Comparison of ENCODE assay signal across 2 cellular contexts in genomic region chr3:128554100-128554464, GRCh38.
A peak's percentile ranks its signal among the peaks of the same experiment; 100 is the strongest.
TF ChIP-seq lines count a peak whose summit lies in the region.

No MANE protein-coding gene starts in this region.

TF ChIP-seq in HepG2, 621 proteins besides CTCF, POLR2A, EP300 and RAD21:
- TF ChIP-seq GTF2F1 (IDR thresholded peaks at IDR 0.05; ENCODE audit: low read length) (no peak), ZNF788 (CRISPR knock-in tag; IDR thresholded peaks at IDR 0.05; ENCODE audit: borderline replicate concordance) (no peak), U2AF2 (IDR thresholded peaks at IDR 0.05; ENCODE audit: low read depth, low read length) (no peak), AGO2 (optimal IDR thresholded peaks at IDR 0.05; ENCODE audit: low read depth, low read length) (no peak), NBN (conservative IDR thresholded peaks at IDR 0.05) (no peak)

TF ChIP-seq in K562, 482 proteins besides CTCF, POLR2A, EP300 and RAD21:
- peak; percentile 40; the same call in 1 of the 2 replicates for TF ChIP-seq JUND (IDR thresholded peaks at IDR 0.05; ENCODE audit: borderline replicate concordance, low read depth, low read length)
- no peak for TF ChIP-seq JUND (tag; IDR thresholded peaks at IDR 0.05; ENCODE audit: borderline replicate concordance, low read depth, low read length)
- peak; percentile 43 for TF ChIP-seq ATF3 (IDR thresholded peaks at IDR 0.05)
- no peak for TF ChIP-seq ATF3 (CRISPR knock-in tag; conservative IDR thresholded peaks at IDR 0.05)
- peak; percentile 52 for TF ChIP-seq FOSL1 (tag; conservative IDR thresholded peaks at IDR 0.05)
- TF ChIP-seq HMBOX1 (IDR thresholded peaks at IDR 0.05) = peak; percentile 36; the same call in 1 of the 2 replicates
- TF ChIP-seq NFIC (IDR thresholded peaks at IDR 0.05) = 0 out of 2 replicates have a peak, but pooled peaks have one; percentile 36
- TF ChIP-seq TSC22D4 (tag; IDR thresholded peaks at IDR 0.05) = no peak
- TF ChIP-seq ZMIZ1 (IDR thresholded peaks at IDR 0.05; ENCODE audit: low read depth in 2 of 2, low read length in 2 of 2) = no peak
- TF ChIP-seq ZBTB7A (IDR thresholded peaks at IDR 0.05; ENCODE audit: borderline replicate concordance, control insufficient read depth, low read depth, low read length) = peak; percentile 40; the same call in 1 of the 2 replicates
- TF ChIP-seq ZBTB33 (CRISPR knock-in tag; IDR thresholded peaks at IDR 0.05) = peak; percentile 62
TF ChIP-seq in K562: peak in this region for 7.
